In the genomic region with DNA sequence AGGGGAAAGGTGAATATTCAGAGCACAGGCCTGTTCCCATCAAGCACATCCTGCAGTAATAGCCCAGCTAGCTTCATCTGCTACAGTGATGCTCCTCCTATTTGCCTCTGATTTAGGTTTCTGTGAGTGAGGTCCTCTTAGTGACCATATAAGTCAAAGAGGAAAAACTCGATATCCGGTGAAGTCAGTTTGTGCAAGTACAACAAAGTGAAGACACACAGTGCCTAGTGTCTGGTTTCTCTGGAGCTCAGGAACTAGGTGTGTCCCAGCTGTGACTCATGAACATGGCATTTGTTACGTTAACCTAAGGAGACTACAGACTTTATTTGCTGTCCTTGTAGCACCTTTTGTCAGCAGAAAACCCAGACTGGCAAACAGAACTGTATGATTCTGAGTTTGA, we compare ENCODE assay signal across 8 cellular contexts. TPM values are rescaled to one million over a fixed set of nuclear protein-coding genes. Genes with fewer than 3 reads are reported as not detected.
DNase-seq lines count a peak whose midpoint lies in the region; ATAC-seq and TF ChIP-seq lines count a peak whose summit lies in the region.

No MANE protein-coding gene starts in this region.

- no peaks in the 10 kb centered on the region for H3K4me1 Mint-ChIP-seq in activated CD4-positive, alpha-beta T cell treated with anti-CD3 and anti-CD28 coated beads for 36 hours

- no peaks in the 10 kb centered on the region for H3K36me3 ChIP-seq in GM23248 (ENCODE audit: low read depth)
- no peaks in the 10 kb centered on the region for H3K36me3 ChIP-seq in Peyer's patch

- H3K4me3 ChIP-seq in GM23248 (no peak overlapping the region), Peyer's patch (no peak overlapping the region)

- in situ Hi-C loops in GM23248 (cut with MboI), result no loop called here

- 61 to 72% methylated on average over 3 of the region's 3 CpGs for WGBS in GM23248 (ENCODE audit: low coverage in 1 of 2, low lambda C conversion rate in 2 of 2, missing lambda C conversion rate in 2 of 2), 2 experiments

- peak; percentile 48 for DNase-seq in GM23248
- peak in 1 of 3 donors; percentile 77 for DNase-seq in Peyer's patch
- peak; percentile 92 for DNase-seq in pulmonary artery endothelial cell (ENCODE audit: low read depth, low spot score)
- no peak for DNase-seq in activated CD4-positive, alpha-beta T cell treated with anti-CD3 and anti-CD28 coated beads for 36 hours
- DNase-seq in SHP77 treated with DMSO at 0.1 percent for 48 hours (lab: John Stamatoyannopoulos, UW), result no peak
- no peak for DNase-seq in NOMO-1 treated with DMSO at 0.1 percent for 48 hours (lab: John Stamatoyannopoulos, UW; ENCODE audit: unreplicated experiment)
- DNase-seq in GF-D8 (lab: John Stamatoyannopoulos, UW), result no peak

- no peaks in the 10 kb centered on the region for H3K36me3 Mint-ChIP-seq in activated CD4-positive, alpha-beta T cell treated with anti-CD3 and anti-CD28 coated beads for 36 hours (ENCODE audit: low read depth)

- peak; percentile 97 for ATAC-seq in esophagus mucosa
- ATAC-seq in activated CD4-positive, alpha-beta T cell treated with anti-CD3 and anti-CD28 coated beads for 36 hours, result no peak

- no peaks in the 10 kb centered on the region for H4K20me1 ChIP-seq in GM23248 (ENCODE audit: insufficient read depth)

- no peak overlapping the region for H3K4me3 Mint-ChIP-seq in activated CD4-positive, alpha-beta T cell treated with anti-CD3 and anti-CD28 coated beads for 36 hours

- no peak for TF ChIP-seq CTCF in Peyer's patch (IDR thresholded peaks at IDR 0.05)

- no peak for TF ChIP-seq POLR2A in Peyer's patch (IDR thresholded peaks at IDR 0.05)

- H3F3A ChIP-seq in GM23248 (ENCODE audit: insufficient read depth), result no peaks in the 10 kb centered on the region

- no peaks in the 10 kb centered on the region for H3K9me3 Mint-ChIP-seq in activated CD4-positive, alpha-beta T cell treated with anti-CD3 and anti-CD28 coated beads for 36 hours (ENCODE audit: low read depth)

- H3K4me2 ChIP-seq in GM23248 (ENCODE audit: unreplicated experiment), result no peak overlapping the region

- H3K79me2 ChIP-seq in GM23248 (ENCODE audit: insufficient read depth), result no peaks in the 10 kb centered on the region

- POLR2A ChIA-PET in activated CD4-positive, alpha-beta T cell treated with anti-CD3 and anti-CD28 coated beads for 36 hours (lab: Charles Lee), result no interaction called here

- no peak overlapping the region for H3K27ac Mint-ChIP-seq in activated CD4-positive, alpha-beta T cell treated with anti-CD3 and anti-CD28 coated beads for 36 hours

- no peaks in the 10 kb centered on the region for H3K9me3 ChIP-seq in GM23248 (ENCODE audit: low read depth)
- H3K9me3 ChIP-seq in Peyer's patch, result peaks cover 0 to 2% (median 0%) of the 10 kb centered on the region in 4 donors

- H3K27me3 ChIP-seq in GM23248 (replicated peaks; ENCODE audit: insufficient read depth) (no peaks in the 10 kb centered on the region), Peyer's patch (no peaks in the 10 kb centered on the region)

- H3K27me3 Mint-ChIP-seq in activated CD4-positive, alpha-beta T cell treated with anti-CD3 and anti-CD28 coated beads for 36 hours, result peaks cover 20% of the 10 kb centered on the region

- peaks cover 19% of the 10 kb centered on the region for H3K4me1 ChIP-seq in GM23248 (ENCODE audit: insufficient read depth)
- no peaks in the 10 kb centered on the region for H3K4me1 ChIP-seq in Peyer's patch

- no peaks in the 10 kb centered on the region for H3K9me2 ChIP-seq in GM23248 (ENCODE audit: insufficient read depth)

- H2AFZ ChIP-seq in GM23248, result 0 out of 2 replicates have a peak overlapping the region, but pooled peaks have one; percentile 1

- CTCF ChIA-PET in activated CD4-positive, alpha-beta T cell treated with anti-CD3 and anti-CD28 coated beads for 36 hours (lab: Charles Lee), result interaction anchor here (0.8 kb wide), 1 partner anchor 34 kb away, joined by 3 read pairs; the partner anchor contains the start of gene EDN1

- H3K27ac ChIP-seq in GM23248 (no peak overlapping the region), Peyer's patch (peak overlapping the region in 3 of 4 donors; percentile 42 to 80 (median 78))

- intact Hi-C loops in activated CD4-positive, alpha-beta T cell treated with anti-CD3 and anti-CD28 coated beads for 36 hours (cut with DNase I, micrococcal nuclease), result no loop called here

- no peak overlapping the region for H3K9ac ChIP-seq in GM23248

RNA-seq across cellular contexts. Expression of gene EDN1, which starts 33.9 kb away (rescaled TPM):
- 1.8 and 6.3 TPM in 2 replicates for total RNA-seq in GM23248 (2014; rRNA removed; shearing (Covaris generic))
- 4.1 and 5.2 TPM in 2 replicates for polyA plus RNA-seq in GM23248 (2016; fragmentation: Nextera tagmentation; extraction: Ambion mirVana)
- total RNA-seq in Peyer's patch (10 to 100 TPM in 2 of 4 donors, 1 to 10 TPM in 2; 5.8 to 19.0 (median 13.5) TPM), esophagus mucosa (0.76 TPM), pulmonary artery endothelial cell (326 and 496 TPM in 2 replicates)
- not detected for total RNA-seq in activated CD4-positive, alpha-beta T cell treated with anti-CD3 and anti-CD28 coated beads for 36 hours

Comparison
In these comparisons a context has a peak if more than half of its experiments do, and no peak if none do; other contexts are left out.
1. DNase-seq: peak in GM23248 (single experiment) and pulmonary artery endothelial cell (single experiment); none in activated CD4-positive, alpha-beta T cell treated with anti-CD3 and anti-CD28 coated beads for 36 hours (single experiment), SHP77 treated with DMSO at 0.1 percent for 48 hours (single experiment), NOMO-1 treated with DMSO at 0.1 percent for 48 hours (single experiment) and GF-D8 (single experiment).
2. RNA of gene EDN1, which starts 33.9 kb away (total RNA-seq): 326 to 496 TPM in pulmonary artery endothelial cell; 5.8 to 19.0 TPM in Peyer's patch, 1.8 to 6.3 TPM in GM23248, 0.76 TPM in esophagus mucosa (single experiment) and not detected in activated CD4-positive, alpha-beta T cell treated with anti-CD3 and anti-CD28 coated beads for 36 hours; every median in the first group is over 10 times any median in the second.